In the genomic region with DNA sequence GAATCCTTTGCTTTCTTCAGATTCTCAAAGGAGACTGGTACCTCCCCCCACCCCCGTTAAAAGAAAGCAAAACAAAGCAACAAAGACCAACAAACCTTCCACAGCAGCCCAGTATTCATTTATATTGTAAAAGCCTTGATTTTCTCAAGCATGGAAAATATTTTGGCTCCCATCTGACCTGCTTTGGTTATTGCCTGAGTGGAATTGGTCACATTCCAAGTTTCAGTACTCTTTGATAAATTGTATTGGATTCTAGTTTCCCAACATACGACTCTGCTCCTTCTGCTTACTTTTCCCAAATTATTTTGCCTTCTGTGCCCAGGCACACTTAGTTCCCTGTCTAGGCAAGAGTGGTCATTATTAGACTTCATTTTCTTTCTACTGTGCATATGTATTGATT, we compare ENCODE assay signal across 13 cellular contexts. TPM values are rescaled to one million over a fixed set of nuclear protein-coding genes. Genes with fewer than 3 reads are reported as not detected.
DNase-seq lines count a peak whose midpoint lies in the region; ATAC-seq and TF ChIP-seq lines count a peak whose summit lies in the region.
"Had no signal": no experiment of that assay in that cellular context is flagged by ENCODE, and none has a peak within 500 bp of the region (broad histone marks: within the 10 kb centered on the region; RNA-seq: fewer than 3 reads in every experiment).

No MANE protein-coding gene starts in this region.

- H3K4me1 Mint-ChIP-seq in HFFc6 (ENCODE audit: low read depth) (peaks cover 30% of the 10 kb centered on the region), brain (peaks cover 53% of the 10 kb centered on the region)

- POLR2A ChIA-PET in AG04450 (lab: Yijun Ruan, JAX) = no interaction called here

- H3K27ac ChIP-seq in AG04450 (ENCODE audit: low read depth, low read length) = no peak overlapping the region
- H3K27ac ChIP-seq in muscle layer of duodenum (ENCODE audit: low read length) = no peak overlapping the region
- no peak overlapping the region for H3K27ac ChIP-seq in ascending aorta
- H3K27ac ChIP-seq in right atrium auricular region = no peak overlapping the region
- H3K27ac ChIP-seq: ovary, SK-N-MC had no signal

- H3K4me1 ChIP-seq in muscle layer of duodenum (ENCODE audit: control insufficient read depth in 1 of 2, insufficient read depth in 2 of 2, low read length in 2 of 2) (peaks cover 8 to 30% of the 10 kb centered on the region in 2 donors), ascending aorta (peaks cover 0 to 24% of the 10 kb centered on the region in 2 donors), right atrium auricular region (peaks cover 0 to 32% of the 10 kb centered on the region in 2 donors)

- TF ChIP-seq CTCF in AG04450 (IDR thresholded peaks at IDR 0.05; ENCODE audit: low read depth, low read length) (no peak), HFFc6 (IDR thresholded peaks at IDR 0.05) (no peak), brain (conservative IDR thresholded peaks at IDR 0.05) (no peak), ascending aorta (IDR thresholded peaks at IDR 0.05) (no peak), right atrium auricular region (IDR thresholded peaks at IDR 0.05) (no peak)

- no peak for ATAC-seq in activated CD4-positive, CD25-positive, alpha-beta regulatory T cell treated with anti-CD3 and anti-CD28 coated beads, Interleukin-2, amount 50 U/mL, for 24 hours
- ATAC-seq in HG02763 (IDR thresholded peaks at IDR 0.05; ENCODE audit: unreplicated experiment) = no peak

- CTCF ChIA-PET in AG04450 (lab: Charles Lee) = interaction anchor here (1.0 kb wide), 1 partner anchor 377 kb away, joined by 3 read pairs; no protein-coding TSS in a partner anchor

- intact Hi-C loops in ascending aorta (cut with DNase I) = loop anchor here (10.0 kb wide), 1 partner anchor 139 kb away; a partner anchor contains a TSS

- H3K27me3 Mint-ChIP-seq in HFFc6 (ENCODE audit: insufficient read depth) (no peaks in the 10 kb centered on the region; the same call in 1 of the 2 replicates), brain (peaks cover 3% of the 10 kb centered on the region)

- H3K27me3 ChIP-seq in AG04450 (ENCODE audit: control insufficient read depth, insufficient read depth, low read length) (no peaks in the 10 kb centered on the region), muscle layer of duodenum (ENCODE audit: low read depth, low read length) (no peaks in the 10 kb centered on the region), ascending aorta (no peaks in the 10 kb centered on the region), right atrium auricular region (no peaks in the 10 kb centered on the region)
- H3K27me3 ChIP-seq: ovary had no signal

- H3K9me3 Mint-ChIP-seq in HFFc6 = no peaks in the 10 kb centered on the region
- peaks cover 3 to 7% (median 4%) of the 10 kb centered on the region in 5 experiments for H3K9me3 Mint-ChIP-seq in brain

- H3K9me3 ChIP-seq in AG04450 (ENCODE audit: control insufficient read depth, insufficient read depth, low read length) = no peaks in the 10 kb centered on the region; the same call in 1 of the 2 replicates
- H3K9me3 ChIP-seq in muscle layer of duodenum (ENCODE audit: control insufficient read depth in 1 of 2, low read length in 2 of 2) = no peaks in the 10 kb centered on the region
- no peaks in the 10 kb centered on the region for H3K9me3 ChIP-seq in ascending aorta
- H3K9me3 ChIP-seq in right atrium auricular region = no peaks in the 10 kb centered on the region
- H3K9me3 ChIP-seq: ovary had no signal

- H3K36me3 Mint-ChIP-seq in HFFc6 (ENCODE audit: low read depth) (peaks cover 10% of the 10 kb centered on the region; the same call in 1 of the 2 replicates), brain (no peaks in the 10 kb centered on the region)

- H3K4me3 ChIP-seq in AG04450 (ENCODE audit: low read depth, low read length) = peak overlapping the region; percentile 92
- H3K4me3 ChIP-seq in muscle layer of duodenum (ENCODE audit: low read depth in 1 of 2, low read length in 2 of 2) = peak overlapping the region; percentile 88 to 94
- H3K4me3 ChIP-seq in ascending aorta = peak overlapping the region in 1 of 2 donors; percentile 75
- no peak overlapping the region for H3K4me3 ChIP-seq in right atrium auricular region

- peak overlapping the region; percentile 94 for H3K4me3 Mint-ChIP-seq in HFFc6
- peak overlapping the region; percentile 93 to 99 (median 95) for H3K4me3 Mint-ChIP-seq in brain

- H3K27ac Mint-ChIP-seq in HFFc6 = no peak overlapping the region
- peak overlapping the region in 3 of 5 experiments; percentile 45 to 98 (median 97) for H3K27ac Mint-ChIP-seq in brain

- H3K36me3 ChIP-seq in muscle layer of duodenum (ENCODE audit: control insufficient read depth in 1 of 2, insufficient read depth in 2 of 2, low read length in 2 of 2) (peaks cover 0 to 4% of the 10 kb centered on the region in 2 donors), ascending aorta (no peaks in the 10 kb centered on the region), right atrium auricular region (no peaks in the 10 kb centered on the region)
- H3K36me3 ChIP-seq: ovary had no signal

- no peak for DNase-seq in AG04450 (ENCODE audit: low read depth, low spot score)
- no peak for DNase-seq in HFFc6
- DNase-seq in ascending aorta (ENCODE audit: low spot score in 2 of 2) = no peak
- no peak for DNase-seq in right atrium auricular region (ENCODE audit: low spot score)
- DNase-seq: activated effector memory CD4-positive, alpha-beta T cell treated with anti-CD3 and anti-CD28 coated beads, Interleukin-2, amount 50 U/mL, for 16 hours; NCI-H1930; ovary; stimulated activated CD8-positive, alpha-beta memory T cell treated with anti-CD3 and anti-CD28 coated beads, Interleukin-4, amount 100 ng/mL, for 48 hours had no signal

RNA-seq across cellular contexts. Expression of a gene that starts 1.3 kb away (rescaled TPM):
- polyA plus RNA-seq in AG04450 (2011; rRNA removed) (0.06 and 0.19 TPM in 2 replicates), brain (ENCODE audit: insufficient read depth, low read depth, low replicate concordance) (0.37 TPM)
- polyA minus RNA-seq in AG04450 (2011; rRNA and poly(A)+ RNA removed) = 0.09 and 0.32 TPM in 2 replicates
- total RNA-seq in HFFc6 (2021; fragmentation: NEBNext Ultra II Directional; extraction: Animal tissue kit (Norgen Biotek cat#: 25700)) = under 1 TPM in 3 of 6 experiments, not detected in 3; 0.05 to 0.26 (median 0.12) TPM
- total RNA-seq in ascending aorta (not detected), right atrium auricular region (not detected)

RNA-seq across cellular contexts. Expression of a gene that starts 2.0 kb away (rescaled TPM):
- polyA plus RNA-seq in AG04450 (2011; rRNA removed) (56.1 and 63.7 TPM in 2 replicates), brain (ENCODE audit: insufficient read depth, low read depth, low replicate concordance) (31.0 TPM)
- polyA minus RNA-seq in AG04450 (2011; rRNA and poly(A)+ RNA removed) = 129 TPM in 2 replicates
- 10 to 100 TPM; 64.3 to 80.1 (median 72.8) TPM for total RNA-seq in HFFc6 (2021; fragmentation: NEBNext Ultra II Directional; extraction: Animal tissue kit (Norgen Biotek cat#: 25700))
- total RNA-seq in ascending aorta (70.0 TPM), right atrium auricular region (10 to 100 TPM; 37.2 to 48.9 TPM)

Comparison
In these comparisons a context has a peak if more than half of its experiments do, and no peak if none do; other contexts are left out.
1. H3K4me3 ChIP-seq: peak in AG04450 (single experiment) and muscle layer of duodenum (2 of 2); none in right atrium auricular region (0 of 2).